8 cellular contexts compared by ENCODE assay signal in genomic region chrX:50747471-50747900, GRCh38.
A peak's percentile ranks its signal among the peaks of the same experiment; 100 is the strongest.
DNase-seq lines count a peak whose midpoint lies in the region; ATAC-seq and TF ChIP-seq lines count a peak whose summit lies in the region.

No MANE protein-coding gene starts in this region.

- H2BK5ac ChIP-seq in neuronal stem cell (ENCODE audit: low read length), result no peak overlapping the region

- peaks cover 2% of the 10 kb centered on the region for H3K9me3 Mint-ChIP-seq in chondrocyte (ENCODE audit: low read depth)

- no peak overlapping the region for H3K27ac ChIP-seq in neuronal stem cell (replicated peaks; ENCODE audit: low read length)

- no peak overlapping the region for H3K18ac ChIP-seq in neuronal stem cell (ENCODE audit: low read length)

- TF ChIP-seq CTCF in LNCaP clone FGC (IDR thresholded peaks at IDR 0.05; ENCODE audit: control insufficient read depth, extremely low read depth, insufficient read depth) (peak; percentile 73), chondrocyte (IDR thresholded peaks at IDR 0.05) (peak; percentile 85)

- no peaks in the 10 kb centered on the region for H3K27me3 ChIP-seq in neuronal stem cell (ENCODE audit: control insufficient read depth in 3 of 3, insufficient read depth in 3 of 3, low read depth in 1 of 3, low read length in 3 of 3)

- no peak overlapping the region for H3K23ac ChIP-seq in neuronal stem cell (ENCODE audit: low read depth, low read length, poor library complexity)

- no peak overlapping the region for H2AK5ac ChIP-seq in neuronal stem cell (ENCODE audit: low read depth, low read length)

- no CpG with 5 or more reads among the region's 1 CpG for WGBS in neuronal stem cell (ENCODE audit: extremely low coverage in 2 of 2, insufficient read length in 2 of 2, insufficient replicate concordance in 1 of 2), 2 donors

- no peak overlapping the region for H3K9ac ChIP-seq in neuronal stem cell (ENCODE audit: low read depth, low read length, poor library complexity)

- H3K27me3 Mint-ChIP-seq in chondrocyte (ENCODE audit: low read depth) (no peaks in the 10 kb centered on the region), T-helper 17 cell (peaks cover 25% of the 10 kb centered on the region)

- ATAC-seq in GM19452 (IDR thresholded peaks at IDR 0.05; ENCODE audit: unreplicated experiment), result no peak
- no peak for ATAC-seq in T-helper 17 cell

- H3K36me3 ChIP-seq in neuronal stem cell (replicated peaks in 1 of 2; ENCODE audit: control insufficient read depth in 2 of 2, insufficient read depth in 2 of 2, low read length in 2 of 2), result no peaks in the 10 kb centered on the region

- no peak overlapping the region for H4K8ac ChIP-seq in neuronal stem cell (ENCODE audit: low read depth, low read length)

- H2AFZ ChIP-seq in neuronal stem cell (ENCODE audit: low read length), result no peak overlapping the region

- no peaks in the 10 kb centered on the region for H3K9me3 ChIP-seq in neuronal stem cell (replicated peaks in 1 of 2; ENCODE audit: control insufficient read depth in 2 of 2, insufficient read depth in 1 of 2, low read depth in 1 of 2, low read length in 2 of 2)
- no peaks in the 10 kb centered on the region for H3K9me3 ChIP-seq in T-helper 17 cell (ENCODE audit: control insufficient read depth, low read length, poor library complexity, severe bottlenecking)

- no peak overlapping the region for H2BK15ac ChIP-seq in neuronal stem cell (ENCODE audit: low read length)

- no peaks in the 10 kb centered on the region for H3K4me1 ChIP-seq in neuronal stem cell (ENCODE audit: control insufficient read depth in 2 of 2, insufficient read depth in 1 of 2, low read depth in 1 of 2, low read length in 2 of 2)

- H3K4me3 Mint-ChIP-seq in chondrocyte (ENCODE audit: unreplicated experiment) (no peak overlapping the region), T-helper 17 cell (no peak overlapping the region)

- no peak overlapping the region for H3K14ac ChIP-seq in neuronal stem cell (ENCODE audit: low read length)

- H3K27ac Mint-ChIP-seq in chondrocyte (ENCODE audit: unreplicated experiment) (no peak overlapping the region), T-helper 17 cell (no peak overlapping the region)

- H3K4me3 ChIP-seq in LNCaP clone FGC (ENCODE audit: low read depth, low read length) (no peak overlapping the region), neuronal stem cell (ENCODE audit: low read length in 2 of 2) (no peak overlapping the region)

- H4K91ac ChIP-seq in neuronal stem cell (ENCODE audit: low read depth, low read length, poor library complexity), result no peak overlapping the region

- no peak overlapping the region for H2BK120ac ChIP-seq in neuronal stem cell (ENCODE audit: low read depth, low read length)

- H3K79me1 ChIP-seq in neuronal stem cell (ENCODE audit: low read depth, low read length), result no peaks in the 10 kb centered on the region

- peaks cover 8% of the 10 kb centered on the region for H3K4me1 Mint-ChIP-seq in chondrocyte (ENCODE audit: low read depth)
- no peaks in the 10 kb centered on the region for H3K4me1 Mint-ChIP-seq in T-helper 17 cell

- H3K36me3 Mint-ChIP-seq in chondrocyte (ENCODE audit: low read depth) (no peaks in the 10 kb centered on the region), T-helper 17 cell (ENCODE audit: low read depth) (no peaks in the 10 kb centered on the region)

- DNase-seq in GM03348 (ENCODE audit: low spot score) (peak; percentile 42), LNCaP clone FGC (ENCODE audit: low read depth) (no peak), chondrocyte (ENCODE audit: low spot score) (no peak), neuronal stem cell (ENCODE audit: low spot score) (peak; percentile 12), MV-4-11 (lab: John Stamatoyannopoulos, UW) (no peak), NCI-H1436 (lab: John Stamatoyannopoulos, UW) (no peak), T-helper 17 cell (no peak)

- H3K4ac ChIP-seq in neuronal stem cell (ENCODE audit: low read length), result no peak overlapping the region

- no peak overlapping the region for H3K4me2 ChIP-seq in neuronal stem cell (ENCODE audit: insufficient read depth, low read length, poor library complexity, severe bottlenecking)

- no peak overlapping the region for H2BK12ac ChIP-seq in neuronal stem cell (ENCODE audit: low read length)

Comparison
In these comparisons a context has a peak if more than half of its experiments do, and no peak if none do; other contexts are left out.
1. DNase-seq: peak in GM03348 (single experiment) and neuronal stem cell (single experiment); none in LNCaP clone FGC (single experiment), chondrocyte (single experiment), MV-4-11 (single experiment), NCI-H1436 (single experiment) and T-helper 17 cell (0 of 3).